In genomic region chr14:95421741-95422140, GRCh38 we compare ENCODE assay signal across 1 cellular context.
TF ChIP-seq lines count a peak whose summit lies in the region.

No MANE protein-coding gene starts in this region.

TF ChIP-seq in H1, 55 proteins besides CTCF, POLR2A, EP300 and RAD21 (continued from another document):
- no peak for TF ChIP-seq CHD7 (IDR thresholded peaks at IDR 0.05; ENCODE audit: insufficient replicate concordance, low read length)
- TF ChIP-seq TAF7 (optimal IDR thresholded peaks at IDR 0.05; ENCODE audit: borderline replicate concordance, low read depth, low read length) = no peak
- no peak for TF ChIP-seq MAFK (IDR thresholded peaks at IDR 0.05; ENCODE audit: low read depth, low read length)
- no peak for TF ChIP-seq TEAD4 (IDR thresholded peaks at IDR 0.05; ENCODE audit: low read depth, low read length)
- no peak for TF ChIP-seq SRF (IDR thresholded peaks at IDR 0.05; ENCODE audit: low read depth, low read length)
- no peak for TF ChIP-seq E2F6 (IDR thresholded peaks at IDR 0.05)
- TF ChIP-seq ZNF274 (IDR thresholded peaks at IDR 0.05; ENCODE audit: borderline replicate concordance, extremely low read depth, low read length) = no peak
- no peak for TF ChIP-seq RBBP5 (IDR thresholded peaks at IDR 0.05; ENCODE audit: borderline replicate concordance, low read depth, low read length)
- no peak for TF ChIP-seq KDM5A (IDR thresholded peaks at IDR 0.05; ENCODE audit: low read length)
- no peak for TF ChIP-seq NRF1 (IDR thresholded peaks at IDR 0.05; ENCODE audit: low read depth, low read length)
- no peak for TF ChIP-seq CHD2 (IDR thresholded peaks at IDR 0.05; ENCODE audit: low read length)
- TF ChIP-seq USF2 (IDR thresholded peaks at IDR 0.05; ENCODE audit: low read length) = no peak
- TF ChIP-seq CTBP2 (IDR thresholded peaks at IDR 0.05; ENCODE audit: borderline replicate concordance, insufficient read depth, insufficient read length, low read length) = no peak
- TF ChIP-seq RXRA (IDR thresholded peaks at IDR 0.05; ENCODE audit: insufficient read depth, low read depth, low read length) = no peak
TF ChIP-seq in H1: peak in this region for 0.
